In genomic region chr11:46352063-46352841, GRCh38 we compare ENCODE assay signal across 8 cellular contexts. TPM values are rescaled to one million over a fixed set of nuclear protein-coding genes. Genes with fewer than 3 reads are reported as not detected.
A peak's percentile ranks its signal among the peaks of the same experiment; 100 is the strongest.
DNase-seq lines count a peak whose midpoint lies in the region; ATAC-seq, FAIRE-seq and TF ChIP-seq lines count a peak whose summit lies in the region.

No MANE protein-coding gene starts in this region.

- H3K27me3 ChIP-seq in A673 (replicated peaks; ENCODE audit: insufficient read depth, low read depth, low read length, poor library complexity) (no peaks in the 10 kb centered on the region), bronchial epithelial cell (ENCODE audit: control insufficient read depth, insufficient read depth, low read length) (no peaks in the 10 kb centered on the region), liver (ENCODE audit: control insufficient read depth in 4 of 4, insufficient read depth in 4 of 4, low read length in 3 of 4) (no peaks in the 10 kb centered on the region)

- BruUV-seq in A673 (replicated peaks; lab: Mats Ljungman, UMichigan), result no TSS peak

- ATAC-seq in activated CD4-positive, CD25-positive, alpha-beta regulatory T cell treated with anti-CD3 and anti-CD28 coated beads, Interleukin-2, amount 50 U/mL, for 24 hours, result peak; percentile 45 to 52
- no peak for ATAC-seq in HG02623 (IDR thresholded peaks at IDR 0.05; ENCODE audit: unreplicated experiment)
- no peak for ATAC-seq in GM21723 (IDR thresholded peaks at IDR 0.05; ENCODE audit: unreplicated experiment)

- H3K4me1 ChIP-seq in A673 (ENCODE audit: insufficient read depth, low read length, poor library complexity, severe bottlenecking) (peaks cover 59% of the 10 kb centered on the region), liver (ENCODE audit: control insufficient read depth in 4 of 4, insufficient read depth in 4 of 4, low read length in 3 of 4) (peaks cover 0 to 42% (median 28%) of the 10 kb centered on the region in 4 donors)

- peak; percentile 88 for DNase-seq in A673 (ENCODE audit: low spot score)
- DNase-seq in HFF-Myc (ENCODE audit: extremely low read depth, low read depth), result no peak
- DNase-seq in bronchial epithelial cell (ENCODE audit: low read depth), result no peak
- DNase-seq in stimulated activated CD8-positive, alpha-beta memory T cell treated with anti-CD3 and anti-CD28 coated beads, Interleukin-15, amount 100 ng/mL, for 1 hour (ENCODE audit: low read depth), result peak; percentile 46

- no peaks in the 10 kb centered on the region for H3K9me3 ChIP-seq in A673 (ENCODE audit: low read depth, low read length, poor library complexity, severe bottlenecking)
- H3K9me3 ChIP-seq in liver (ENCODE audit: control insufficient read depth in 4 of 4, low read length in 3 of 4), result no peaks in the 10 kb centered on the region

- peak overlapping the region; percentile 45 for H3K27ac ChIP-seq in A673 (ENCODE audit: low read depth, low read length, poor library complexity, severe bottlenecking)
- no peak overlapping the region for H3K27ac ChIP-seq in liver (ENCODE audit: low read depth in 1 of 2, low read length in 2 of 2)

- peaks cover 9% of the 10 kb centered on the region for H3K36me3 ChIP-seq in A673 (ENCODE audit: insufficient read depth, low read length, poor library complexity, severe bottlenecking)
- H3K36me3 ChIP-seq in bronchial epithelial cell (ENCODE audit: control insufficient read depth, insufficient read depth, low read length), result peaks cover 6% of the 10 kb centered on the region
- peaks cover 0 to 7% (median 0%) of the 10 kb centered on the region in 4 donors for H3K36me3 ChIP-seq in liver (ENCODE audit: control insufficient read depth in 4 of 4, insufficient read depth in 3 of 4, low read depth in 1 of 4, low read length in 3 of 4)

- peak; percentile 100 for TF ChIP-seq CTCF in A673 (conservative IDR thresholded peaks at IDR 0.05; ENCODE audit: low read depth, low read length)
- TF ChIP-seq CTCF in HFF-Myc (IDR thresholded peaks at IDR 0.05; ENCODE audit: low read depth, low read length, missing control alignments), result peak; percentile 73
- peak; percentile 89 for TF ChIP-seq CTCF in bronchial epithelial cell (IDR thresholded peaks at IDR 0.05; ENCODE audit: insufficient read depth, low read length, severe bottlenecking)
- TF ChIP-seq CTCF in liver (IDR thresholded peaks at IDR 0.05; ENCODE audit: low read depth, low read length, missing input control), result peak; percentile 57

- FAIRE-seq in bronchial epithelial cell (lab: Jason Lieb, UNC), result no peak

- CTCF ChIA-PET in A673 (lab: Charles Lee), result interaction anchor here (0.6 to 2.8 kb wide), 19 partner anchors 8 to 349 kb away, joined by 3 to 27 read pairs (median 5); partner anchors contain the start of genes ARHGAP1, CHRM4 and ZNF408

- POLR2A ChIA-PET in A673 (lab: Charles Lee; ENCODE audit: low non-redundant PET), result interaction anchor here (1.0 kb wide), 1 partner anchor 9 kb away, joined by 3 read pairs; no protein-coding TSS in a partner anchor

- no peak overlapping the region for H3K4me3 ChIP-seq in A673 (ENCODE audit: low read depth, low read length, poor library complexity, severe bottlenecking)
- H3K4me3 ChIP-seq in HFF-Myc (replicated peaks; ENCODE audit: low read depth, low read length), result no peak overlapping the region
- H3K4me3 ChIP-seq in bronchial epithelial cell (ENCODE audit: low read depth, low read length), result no peak overlapping the region
- H3K4me3 ChIP-seq in liver (ENCODE audit: low read depth in 1 of 3, low read length in 3 of 3), result no peak overlapping the region

- WGBS in liver, result 75% methylated on average over 33 of the region's 33 CpGs

- no peak overlapping the region for H3K9ac ChIP-seq in liver (ENCODE audit: low read depth in 1 of 2, low read length in 2 of 2)

- peak; percentile 39 to 70 for TF ChIP-seq RAD21 in liver (IDR thresholded peaks at IDR 0.05)

- intact Hi-C loops in A673 (cut with micrococcal nuclease; ENCODE audit: unreplicated experiment), result no loop called here

TF ChIP-seq in liver, 16 proteins besides CTCF, POLR2A, EP300 and RAD21:
- TF ChIP-seq HNF4A (conservative IDR thresholded peaks at IDR 0.05) (no peak), TAF1 (conservative IDR thresholded peaks at IDR 0.05) (no peak), EGR1 (IDR thresholded peaks at IDR 0.05; ENCODE audit: low read depth in 2 of 2) (no peak), SP1 (IDR thresholded peaks at IDR 0.05) (no peak), ZBTB33 (IDR thresholded peaks at IDR 0.05) (no peak), HNF4G (IDR thresholded peaks at IDR 0.05) (no peak), YY1 (IDR thresholded peaks at IDR 0.05) (no peak), FOXA2 (IDR thresholded peaks at IDR 0.05) (no peak), RXRA (IDR thresholded peaks at IDR 0.05) (no peak)
- TF ChIP-seq, protein P1, sequence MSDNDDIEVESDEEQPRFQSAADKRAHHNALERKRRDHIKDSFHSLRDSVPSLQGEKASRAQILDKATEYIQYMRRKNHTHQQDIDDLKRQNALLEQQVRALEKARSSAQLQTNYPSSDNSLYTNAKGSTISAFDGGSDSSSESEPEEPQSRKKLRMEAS (IDR thresholded peaks at IDR 0.05), result no peak
TF ChIP-seq in liver: peak in this region for 0.

RNA-seq across cellular contexts. Expression of gene DGKZ, which starts 5.0 kb away (rescaled TPM):
- total RNA-seq in A673 (2021), result 139 and 145 TPM in 2 replicates
- 30.5 and 35.2 TPM in 2 replicates for total RNA-seq in bronchial epithelial cell
- total RNA-seq in liver, result 10 to 100 TPM; 15.5 to 24.3 TPM
- polyA plus RNA-seq in liver, result 10 to 100 TPM in 1 of 2 donors, 1 to 10 TPM in 1; 4.6 to 13.3 TPM

RNA-seq across cellular contexts. Expression of gene MDK, which starts 29.2 kb away (rescaled TPM):
- 252 and 397 TPM in 2 replicates for total RNA-seq in A673 (2021)
- 10.2 and 11.6 TPM in 2 replicates for total RNA-seq in bronchial epithelial cell
- 10 to 100 TPM in 1 of 2 donors, 1 to 10 TPM in 1; 2.3 to 41.8 TPM for total RNA-seq in liver
- polyA plus RNA-seq in liver, result 10 to 100 TPM in 1 of 2 donors, 1 to 10 TPM in 1; 9.3 to 17.8 TPM

RNA-seq across cellular contexts. Expression of gene CHRM4, which starts 39.3 kb away (rescaled TPM):
- total RNA-seq in A673 (2021) (0.68 TPM in 1 of 2 replicates, not detected in the other), bronchial epithelial cell (not detected in 2 replicates), liver (under 1 TPM; 0.08 to 0.09 TPM)
- polyA plus RNA-seq in liver, result not detected

Comparison
In these comparisons a context has a peak if more than half of its experiments do, and no peak if none do; other contexts are left out.
1. DNase-seq: peak in A673 (single experiment) and stimulated activated CD8-positive, alpha-beta memory T cell treated with anti-CD3 and anti-CD28 coated beads, Interleukin-15, amount 100 ng/mL, for 1 hour (single experiment); none in HFF-Myc (single experiment) and bronchial epithelial cell (single experiment).
2. ATAC-seq: peak in activated CD4-positive, CD25-positive, alpha-beta regulatory T cell treated with anti-CD3 and anti-CD28 coated beads, Interleukin-2, amount 50 U/mL, for 24 hours (2 of 2); none in HG02623 (single experiment) and GM21723 (single experiment).
3. Peak in every context shown above with its lines, with median percentiles within 50 percentile points of each other: CTCF ChIP-seq.